8 cellular contexts compared by ENCODE assay signal in the genomic region with DNA sequence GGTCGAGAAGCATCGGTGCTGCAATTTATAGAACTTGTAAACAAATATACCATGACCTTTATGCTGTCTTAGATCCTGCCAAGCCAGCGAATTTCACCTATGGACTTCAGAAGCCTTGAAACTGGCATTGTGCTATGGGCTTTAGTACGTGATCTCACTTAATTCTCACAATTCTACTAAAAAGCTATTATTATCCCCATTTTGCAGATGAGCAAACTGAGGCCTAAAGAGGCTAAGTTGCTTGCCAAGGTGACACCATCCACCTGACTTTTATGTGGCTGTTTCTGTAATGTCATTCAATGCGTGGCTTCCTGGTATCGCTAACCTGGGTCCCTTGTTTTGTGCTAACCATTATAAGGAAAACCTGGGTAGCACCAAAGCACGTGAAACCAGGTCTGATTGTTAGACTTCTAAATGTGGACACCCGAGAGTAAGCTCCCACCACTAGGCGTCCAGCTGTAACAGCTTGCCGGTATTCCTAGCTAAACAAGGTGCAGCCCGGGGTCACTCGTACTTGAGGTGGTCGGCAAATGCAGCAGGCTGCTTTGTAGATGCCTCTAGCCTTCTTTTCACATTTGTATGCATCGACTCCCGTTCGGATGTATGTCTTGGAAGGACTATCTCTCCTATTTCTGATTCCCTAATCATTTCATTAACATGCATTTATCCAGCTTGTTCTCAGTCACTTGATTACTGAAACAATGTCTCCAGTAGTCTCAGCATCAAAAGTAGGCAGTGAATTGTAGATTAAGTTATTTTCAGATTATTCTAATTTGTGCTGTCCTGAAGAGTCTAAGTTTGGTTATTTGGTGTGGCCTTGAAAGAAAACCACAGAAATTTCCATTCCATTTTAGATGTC. TPM values are rescaled to one million over a fixed set of nuclear protein-coding genes. Genes with fewer than 3 reads are reported as not detected.
DNase-seq lines count a peak whose midpoint lies in the region; ATAC-seq and TF ChIP-seq lines count a peak whose summit lies in the region.

No MANE protein-coding gene starts in this region.

- peak overlapping the region; percentile 89 for H3K4me3 Mint-ChIP-seq in activated CD8-positive, alpha-beta memory T cell treated with anti-CD3 and anti-CD28 coated beads, Interleukin-2, amount 10 ng/mL, durations not matched to agents 7 days and 5 days
- H3K4me3 Mint-ChIP-seq in nephron progenitor cell = peak overlapping the region; percentile 81

- DNase-seq in activated CD8-positive, alpha-beta memory T cell treated with anti-CD3 and anti-CD28 coated beads, Interleukin-2, amount 10 ng/mL, durations not matched to agents 7 days and 5 days = no peak
- no peak for DNase-seq in activated CD8-positive, alpha-beta memory T cell treated with anti-CD3 and anti-CD28 coated beads for 24 hours
- DNase-seq in epithelial cell of esophagus (ENCODE audit: low read depth) (no peak), nephron progenitor cell (no peak), SIG-M5 (lab: John Stamatoyannopoulos, UW) (no peak), Ammon's horn (ENCODE audit: low spot score) (no peak)

- peaks cover 14% of the 10 kb centered on the region for H3K27me3 Mint-ChIP-seq in activated CD8-positive, alpha-beta memory T cell treated with anti-CD3 and anti-CD28 coated beads, Interleukin-2, amount 10 ng/mL, durations not matched to agents 7 days and 5 days
- peaks cover 33% of the 10 kb centered on the region for H3K27me3 Mint-ChIP-seq in nephron progenitor cell (ENCODE audit: low read depth, poor library complexity)

- no peaks in the 10 kb centered on the region for H3K9me3 Mint-ChIP-seq in activated CD8-positive, alpha-beta memory T cell treated with anti-CD3 and anti-CD28 coated beads, Interleukin-2, amount 10 ng/mL, durations not matched to agents 7 days and 5 days (ENCODE audit: low read depth)
- no peaks in the 10 kb centered on the region for H3K9me3 Mint-ChIP-seq in nephron progenitor cell

- H3K4me1 Mint-ChIP-seq in activated CD8-positive, alpha-beta memory T cell treated with anti-CD3 and anti-CD28 coated beads, Interleukin-2, amount 10 ng/mL, durations not matched to agents 7 days and 5 days = peaks cover 48% of the 10 kb centered on the region
- H3K4me1 Mint-ChIP-seq in nephron progenitor cell = peaks cover 26% of the 10 kb centered on the region

- H3K36me3 Mint-ChIP-seq in activated CD8-positive, alpha-beta memory T cell treated with anti-CD3 and anti-CD28 coated beads, Interleukin-2, amount 10 ng/mL, durations not matched to agents 7 days and 5 days = peaks cover 4% of the 10 kb centered on the region
- H3K36me3 Mint-ChIP-seq in nephron progenitor cell (ENCODE audit: low read depth) = no peaks in the 10 kb centered on the region

- no peak for ATAC-seq in activated CD8-positive, alpha-beta memory T cell treated with anti-CD3 and anti-CD28 coated beads, Interleukin-2, amount 10 ng/mL, durations not matched to agents 7 days and 5 days
- ATAC-seq in SK-N-SH treated with all-trans-retinoic acid at 6 μM for 48 hours (peak; percentile 28), GM21367 (IDR thresholded peaks at IDR 0.05; ENCODE audit: unreplicated experiment) (no peak)

- TF ChIP-seq CTCF in epithelial cell of esophagus (IDR thresholded peaks at IDR 0.05; ENCODE audit: insufficient read depth, low read depth, low read length, missing control alignments) = peak; percentile 16
- TF ChIP-seq CTCF in nephron progenitor cell (IDR thresholded peaks at IDR 0.05) = no peak

- peak overlapping the region; percentile 85 for H3K27ac Mint-ChIP-seq in activated CD8-positive, alpha-beta memory T cell treated with anti-CD3 and anti-CD28 coated beads, Interleukin-2, amount 10 ng/mL, durations not matched to agents 7 days and 5 days
- H3K27ac Mint-ChIP-seq in nephron progenitor cell = no peak overlapping the region

- peak overlapping the region; percentile 59 for H3K4me3 ChIP-seq in epithelial cell of esophagus (ENCODE audit: low read length)

- CTCF ChIA-PET in activated CD8-positive, alpha-beta memory T cell treated with anti-CD3 and anti-CD28 coated beads, Interleukin-2, amount 10 ng/mL, durations not matched to agents 7 days and 5 days (lab: Charles Lee) = interaction anchor here (0.8 to 3.9 kb wide), 9 partner anchors 8 to 91 kb away, joined by 3 to 38 read pairs (median 5); no protein-coding TSS in a partner anchor

TF ChIP-seq in SK-N-SH treated with all-trans-retinoic acid at 6 μM for 48 hours, 23 proteins besides CTCF, POLR2A, EP300 and RAD21:
- TF ChIP-seq BACH2 (CRISPR knock-in tag; IDR thresholded peaks at IDR 0.05; ENCODE audit: borderline replicate concordance) (no peak), TOX (CRISPR knock-in tag; IDR thresholded peaks at IDR 0.05; ENCODE audit: borderline replicate concordance) (no peak), PPARA (CRISPR knock-in tag; IDR thresholded peaks at IDR 0.05; ENCODE audit: borderline replicate concordance) (no peak), ZNF565 (CRISPR knock-in tag; conservative IDR thresholded peaks at IDR 0.05; ENCODE audit: low read depth) (no peak)
TF ChIP-seq in SK-N-SH treated with all-trans-retinoic acid at 6 μM for 48 hours: peak in this region for 0.

RNA-seq across cellular contexts. Expression of gene SYNJ2, which starts 1.1 kb away (rescaled TPM):
- total RNA-seq in activated CD8-positive, alpha-beta memory T cell treated with anti-CD3 and anti-CD28 coated beads, Interleukin-2, amount 10 ng/mL, durations not matched to agents 7 days and 5 days = 10 to 100 TPM; 41.2 to 42.7 TPM
